Comparison of ENCODE assay signal across 18 cellular contexts in genomic region chr11:112412383-112412782, GRCh38.
"Had no signal": no experiment of that assay in that cellular context is flagged by ENCODE, and none has a peak within 500 bp of the region (broad histone marks: within the 10 kb centered on the region; RNA-seq: fewer than 3 reads in every experiment).

No MANE protein-coding gene starts in this region.

- H3K27ac Mint-ChIP-seq: effector memory CD8-positive, alpha-beta T cell; nephron had no signal

- H3K79me2 ChIP-seq: hepatocyte had no signal

- ATAC-seq: effector memory CD8-positive, alpha-beta T cell; left ventricle myocardium superior; upper lobe of right lung had no signal

- H3K4me1 Mint-ChIP-seq: nephron had no signal

- H3K9me3 ChIP-seq: testis had no signal

- DNase-seq: activated CD4-positive, alpha-beta T cell treated with anti-CD3 and anti-CD28 coated beads, Interleukin-2, amount 50 U/mL, for 1 hour; activated CD8-positive, alpha-beta memory T cell treated with anti-CD3 and anti-CD28 coated beads for 24 hours; activated naive CD4-positive, alpha-beta T cell; aorta; dermis blood vessel endothelial cell; effector memory CD8-positive, alpha-beta T cell; left ventricle myocardium superior; nucleus accumbens; stimulated activated CD4-positive, alpha-beta T cell treated with anti-CD3 and anti-CD28 coated beads, Interleukin-15, amount 100 ng/mL, for 24 hours; stimulated activated CD4-positive, alpha-beta T cell treated with anti-CD3 and anti-CD28 coated beads, Interleukin-4, amount 100 ng/mL, for 4 hours; stimulated activated CD8-positive, alpha-beta memory T cell treated with anti-CD3 and anti-CD28 coated beads, Interleukin-4, amount 100 ng/mL, for 48 hours; stomach; testis; upper lobe of right lung had no signal

- H3K27ac ChIP-seq: hepatocyte, right atrium auricular region, skin epidermis, stomach, testis, upper lobe of right lung had no signal

- H3K4me2 ChIP-seq: hepatocyte had no signal

- H3K4me3 Mint-ChIP-seq: effector memory CD8-positive, alpha-beta T cell; nephron had no signal

- H3K4me3 ChIP-seq: hepatocyte, right atrium auricular region, skin epidermis, stomach, testis, upper lobe of right lung had no signal

- H3K27me3 ChIP-seq: right atrium auricular region, stomach, testis, upper lobe of right lung had no signal

- H2AFZ ChIP-seq: hepatocyte had no signal

- H3K4me1 ChIP-seq: right atrium auricular region, stomach, testis, upper lobe of right lung had no signal
